1 cellular context compared by ENCODE assay signal in genomic region chr16:55667753-55668152, GRCh38.
TF ChIP-seq lines count a peak whose summit lies in the region.

No MANE protein-coding gene starts in this region.

TF ChIP-seq in K562, 482 proteins besides CTCF, POLR2A, EP300 and RAD21 (continued from another document):
- TF ChIP-seq STAT6 (CRISPR knock-in tag; IDR thresholded peaks at IDR 0.05) (no peak), ZNF253 (CRISPR knock-in tag; conservative IDR thresholded peaks at IDR 0.05) (no peak), ZNF197 (CRISPR knock-in tag; IDR thresholded peaks at IDR 0.05; ENCODE audit: low read depth) (no peak)
